23 cellular contexts compared by ENCODE assay signal in genomic region chr12:56753566-56753965, GRCh38. TPM values are rescaled to one million over a fixed set of nuclear protein-coding genes. Genes with fewer than 3 reads are reported as not detected.
DNase-seq lines count a peak whose midpoint lies in the region; ATAC-seq, FAIRE-seq and TF ChIP-seq lines count a peak whose summit lies in the region.
"Had no signal": no experiment of that assay in that cellular context is flagged by ENCODE, and none has a peak within 500 bp of the region (broad histone marks: within the 10 kb centered on the region; RNA-seq: fewer than 3 reads in every experiment).

No MANE protein-coding gene starts in this region.

- POLR2A ChIA-PET in K562 (lab: Yijun Ruan, JAX): interaction anchor here (0.7 to 1.1 kb wide), 4 partner anchors 9 to 235 kb away, joined by 3 to 4 read pairs (median 4); partner anchors contain the start of genes HSD17B6 and NACA

- WGBS in K562 (ENCODE audit: insufficient coverage, low coverage, missing lambda C conversion rate): 55% methylated on average over 1 of the region's 1 CpG

- FAIRE-seq in K562 (lab: Jason Lieb, UNC): peak; percentile 54
- FAIRE-seq: endothelial cell of umbilical vein had no signal

- BruUV-seq in K562 (replicated peaks; lab: Mats Ljungman, UMichigan): TSS peak; percentile 60

- intact Hi-C loops in K562 (cut with micrococcal nuclease) (loop anchor here (2.0 to 5.0 kb wide), 2 partner anchors 65 to 116 kb away; partner anchors contain the start of gene PTGES3), breast epithelium (cut with DNase I; ENCODE audit: low total_unique reads) (loop anchor here (10.0 kb wide), 1 partner anchor 241 kb away; a partner anchor contains a TSS)

- H3K27me3 ChIP-seq in K562 (ENCODE audit: control insufficient read depth in 2 of 2, insufficient read depth in 2 of 2, low read length in 2 of 2) (no peaks in the 10 kb centered on the region), breast epithelium (no peaks in the 10 kb centered on the region)
- H3K27me3 ChIP-seq: tibial nerve had no signal

- H3K9me1 ChIP-seq in K562 (ENCODE audit: control insufficient read depth, insufficient read depth, low read length): no peaks in the 10 kb centered on the region

- peaks cover 32% of the 10 kb centered on the region for H3K79me2 ChIP-seq in K562 (ENCODE audit: control insufficient read depth, insufficient read depth, low read length)

- TF ChIP-seq EP300 in K562 (IDR thresholded peaks at IDR 0.05; ENCODE audit: low read length): peak; percentile 57; the same call in 1 of the 2 replicates

- CTCF ChIA-PET in K562 (lab: Yijun Ruan, JAX; ENCODE audit: low intra/inter-chr PET ratio): no interaction called here

- ATAC-seq in activated naive CD8-positive, alpha-beta T cell treated with anti-CD3 and anti-CD28 coated beads, Interleukin-2, amount 50 U/mL, for 24 hours: no peak
- ATAC-seq in K562: no peak

- TF ChIP-seq CTCF in K562 (IDR thresholded peaks at IDR 0.05 in 2 of 3, conservative IDR thresholded peaks at IDR 0.05 in 1 of 3; ENCODE audit: insufficient read depth in 2 of 3, low read depth in 1 of 3, low read length in 3 of 3) (no peak), progenitor cell of endocrine pancreas (IDR thresholded peaks at IDR 0.05; ENCODE audit: unreplicated experiment) (no peak), breast epithelium (IDR thresholded peaks at IDR 0.05) (no peak)

- DNase-seq in activated naive CD8-positive, alpha-beta T cell treated with anti-CD3 and anti-CD28 coated beads, Interleukin-2, amount 50 U/mL, for 24 hours: no peak
- DNase-seq in OCI-M1 (lab: John Stamatoyannopoulos, UW) (peak; percentile 76), K562 (ENCODE audit: extremely low read depth in 1 of 4, low spot score in 3 of 4) (peak; percentile 63 to 73 (median 71)), progenitor cell of endocrine pancreas (ENCODE audit: low spot score, unreplicated experiment) (no peak), ureter (ENCODE audit: low spot score) (no peak), breast epithelium (ENCODE audit: low spot score in 2 of 2) (no peak), DMS 273 (lab: John Stamatoyannopoulos, UW; ENCODE audit: unreplicated experiment) (no peak)
- DNase-seq: amniotic stem cell; caudate nucleus; dermis blood vessel endothelial cell; head of caudate nucleus; left ventricle myocardium inferior; NCI-H1417; NCI-H2107; NCI-H510A treated with DMSO at 0.1 percent for 48 hours; SK-N-SH; stimulated activated CD4-positive, alpha-beta T cell treated with anti-CD3 and anti-CD28 coated beads, Interleukin-4, amount 100 ng/mL, for 24 hours; WERI-Rb-1 had no signal

- H3K36me3 ChIP-seq in K562 (ENCODE audit: control insufficient read depth, insufficient read depth, low read length): peaks cover 20% of the 10 kb centered on the region
- no peaks in the 10 kb centered on the region for H3K36me3 ChIP-seq in breast epithelium

- H3K4me1 ChIP-seq in K562 (replicated peaks in 1 of 2; ENCODE audit: control insufficient read depth in 2 of 2, insufficient read depth in 2 of 2, low read length in 2 of 2): peaks cover 11 to 16% of the 10 kb centered on the region in 2 experiments; a peak in 4 of 5 replicates
- H3K4me1 ChIP-seq in breast epithelium: no peaks in the 10 kb centered on the region

- no peaks in the 10 kb centered on the region for H4K20me1 ChIP-seq in K562 (replicated peaks; ENCODE audit: control insufficient read depth, insufficient read depth, low read length)

- peak overlapping the region; percentile 52 for H3K4me3 Mint-ChIP-seq in activated naive CD8-positive, alpha-beta T cell
- no peak overlapping the region for H3K4me3 Mint-ChIP-seq in activated naive CD8-positive, alpha-beta T cell treated with anti-CD3 and anti-CD28 coated beads, Interleukin-2, amount 50 U/mL, for 24 hours
- peak overlapping the region; percentile 23 for H3K4me3 Mint-ChIP-seq in progenitor cell of endocrine pancreas (ENCODE audit: low read depth)
- H3K4me3 Mint-ChIP-seq: stimulated activated naive CD8-positive, alpha-beta T cell treated with anti-CD3 and anti-CD28 coated beads, Interleukin-15, Interleukin-2, amounts not matched to agents 100 ng/mL and 50 ng/mL, for 24 hours had no signal

- H3K9me3 ChIP-seq in K562 (replicated peaks; ENCODE audit: control insufficient read depth, insufficient read depth, low read depth, low read length): peaks cover 8% of the 10 kb centered on the region; the same call in 1 of the 2 replicates
- H3K9me3 ChIP-seq in breast epithelium: peaks cover 0 to 3% of the 10 kb centered on the region in 2 donors
- H3K9me3 ChIP-seq: SK-N-SH had no signal

- H3K4me2 ChIP-seq in K562 (ENCODE audit: insufficient read depth, low read length): peak overlapping the region; percentile 9; the same call in 1 of the 2 replicates
- H3K4me2 ChIP-seq: SK-N-SH had no signal

- in situ Hi-C loops in K562 (cut with MboI): loop anchor here (10.0 kb wide), 2 partner anchors 311 to 431 kb away; no protein-coding TSS in a partner anchor

- H3K27ac ChIP-seq in K562 (ENCODE audit: extremely low read depth, low read depth, low read length): peak overlapping the region; percentile 49; the same call in 2 of the 3 replicates
- H3K27ac ChIP-seq in breast epithelium: no peak overlapping the region
- H3K27ac ChIP-seq: left ventricle myocardium inferior, RWPE1, tibial nerve, WERI-Rb-1 had no signal

- peaks cover 23% of the 10 kb centered on the region for H3K4me1 Mint-ChIP-seq in activated naive CD8-positive, alpha-beta T cell (ENCODE audit: low read depth)
- H3K4me1 Mint-ChIP-seq in activated naive CD8-positive, alpha-beta T cell treated with anti-CD3 and anti-CD28 coated beads, Interleukin-2, amount 50 U/mL, for 24 hours: peaks cover 25% of the 10 kb centered on the region
- peaks cover 9% of the 10 kb centered on the region for H3K4me1 Mint-ChIP-seq in progenitor cell of endocrine pancreas (ENCODE audit: low read depth)

- no peak overlapping the region for H3K9ac ChIP-seq in K562 (ENCODE audit: insufficient read depth in 1 of 2, low read depth in 2 of 2, low read length in 2 of 2)
- H3K9ac ChIP-seq: SK-N-SH had no signal

- no peak for TF ChIP-seq POLR2A in K562 (conservative IDR thresholded peaks at IDR 0.05)
- TF ChIP-seq POLR2A in breast epithelium (IDR thresholded peaks at IDR 0.05): no peak

- H3K27ac Mint-ChIP-seq in activated naive CD8-positive, alpha-beta T cell: no peak overlapping the region
- H3K27ac Mint-ChIP-seq in activated naive CD8-positive, alpha-beta T cell treated with anti-CD3 and anti-CD28 coated beads, Interleukin-2, amount 50 U/mL, for 24 hours: no peak overlapping the region
- H3K27ac Mint-ChIP-seq in progenitor cell of endocrine pancreas: no peak overlapping the region
- H3K27ac Mint-ChIP-seq: stimulated activated naive CD8-positive, alpha-beta T cell treated with anti-CD3 and anti-CD28 coated beads, Interleukin-15, Interleukin-2, amounts not matched to agents 100 ng/mL and 50 ng/mL, for 24 hours had no signal

- no peaks in the 10 kb centered on the region for H3K27me3 Mint-ChIP-seq in activated naive CD8-positive, alpha-beta T cell
- H3K27me3 Mint-ChIP-seq in activated naive CD8-positive, alpha-beta T cell treated with anti-CD3 and anti-CD28 coated beads, Interleukin-2, amount 50 U/mL, for 24 hours: no peaks in the 10 kb centered on the region
- H3K27me3 Mint-ChIP-seq in progenitor cell of endocrine pancreas: no peaks in the 10 kb centered on the region
- H3K27me3 Mint-ChIP-seq: stimulated activated naive CD8-positive, alpha-beta T cell treated with anti-CD3 and anti-CD28 coated beads, Interleukin-15, Interleukin-2, amounts not matched to agents 100 ng/mL and 50 ng/mL, for 24 hours had no signal

- H2AFZ ChIP-seq in K562 (ENCODE audit: low read depth, low read length): peak overlapping the region; percentile 27; the same call in 1 of the 2 replicates

- H3K4me3 ChIP-seq in K562 (no peak overlapping the region), breast epithelium (no peak overlapping the region)
- H3K4me3 ChIP-seq: left ventricle myocardium inferior, tibial nerve had no signal

- peaks cover 8% of the 10 kb centered on the region for H3K36me3 Mint-ChIP-seq in activated naive CD8-positive, alpha-beta T cell
- H3K36me3 Mint-ChIP-seq in activated naive CD8-positive, alpha-beta T cell treated with anti-CD3 and anti-CD28 coated beads, Interleukin-2, amount 50 U/mL, for 24 hours (ENCODE audit: low read depth): peaks cover 28% of the 10 kb centered on the region
- peaks cover 4% of the 10 kb centered on the region for H3K36me3 Mint-ChIP-seq in progenitor cell of endocrine pancreas (ENCODE audit: insufficient read depth)

- no peak for TF ChIP-seq RAD21 in K562 (CRISPR knock-in tag; conservative IDR thresholded peaks at IDR 0.05 in 1 of 2, IDR thresholded peaks at IDR 0.05 in 1 of 2)

- peaks cover 1% of the 10 kb centered on the region for H3K9me3 Mint-ChIP-seq in activated naive CD8-positive, alpha-beta T cell (ENCODE audit: low read depth)
- H3K9me3 Mint-ChIP-seq in activated naive CD8-positive, alpha-beta T cell treated with anti-CD3 and anti-CD28 coated beads, Interleukin-2, amount 50 U/mL, for 24 hours: peaks cover 2% of the 10 kb centered on the region
- H3K9me3 Mint-ChIP-seq in progenitor cell of endocrine pancreas (ENCODE audit: low read depth): peaks cover 4% of the 10 kb centered on the region
- H3K9me3 Mint-ChIP-seq: stimulated activated naive CD8-positive, alpha-beta T cell treated with anti-CD3 and anti-CD28 coated beads, Interleukin-15, Interleukin-2, amounts not matched to agents 100 ng/mL and 50 ng/mL, for 24 hours had no signal

RNA-seq across cellular contexts. Expression of gene PRIM1, which starts 1.4 kb away (rescaled TPM):
- 116 and 247 TPM in 2 replicates for total RNA-seq in K562 (2011; cell fraction: chromatin; rRNA removed; ENCODE audit: low replicate concordance)
- total RNA-seq in K562 (2011; cell fraction: nucleolus; rRNA removed): 59.5 and 64.6 TPM in 2 replicates
- 79.8 and 102 TPM in 2 replicates for total RNA-seq in K562 (2011; cell fraction: nucleoplasm; rRNA removed)
- 65.1 and 67.2 TPM in 2 replicates for total RNA-seq in K562 (2014; rRNA removed)
- 149 and 170 TPM in 2 replicates for total RNA-seq in K562 (2014; rRNA removed; fragmentation: Illumina TruSeq; extraction: Trizol)
- total RNA-seq in K562 (2015; rRNA removed; fragmentation: Illumina TruSeq; extraction: Trizol): 119 and 124 TPM in 2 replicates
- 82.2 and 83.9 TPM in 2 replicates for total RNA-seq in K562 (2021)
- 95.7 and 140 TPM in 2 replicates for polyA plus RNA-seq in K562 (2011; rRNA removed)
- 65.5 and 79.1 TPM in 2 replicates for polyA plus RNA-seq in K562 (2011; cell fraction: cytosol; rRNA removed)
- 48.2 and 74.4 TPM in 2 replicates for polyA plus RNA-seq in K562 (2011; cell fraction: nucleus; rRNA removed)
- polyA plus RNA-seq in K562 (2012): 70.3 and 108 TPM in 2 replicates
- 148 and 152 TPM in 2 replicates for polyA plus RNA-seq in K562 (2014; fragmentation: Illumina TruSeq; extraction: Trizol)
- polyA plus RNA-seq in K562 (2014; fragmentation: Nextera tagmentation; extraction: Ambion mirVana): 100 to 1,000 TPM; 175 to 179 TPM
- polyA plus RNA-seq in K562 (2014; rRNA removed): 105 and 109 TPM in 2 replicates
- 172 TPM in 2 replicates for polyA minus RNA-seq in K562 (2011; rRNA and poly(A)+ RNA removed)
- 31.9 and 46.5 TPM in 2 replicates for polyA minus RNA-seq in K562 (2011; cell fraction: cytosol; rRNA and poly(A)+ RNA removed)
- polyA minus RNA-seq in K562 (2011; cell fraction: nucleus; rRNA and poly(A)+ RNA removed): 44.2 and 85.0 TPM in 2 replicates
- total RNA-seq in progenitor cell of endocrine pancreas: 21.2 and 26.6 TPM in 2 replicates
- 4.6 TPM for total RNA-seq in ureter
- 10 to 100 TPM in 1 of 3 donors, 1 to 10 TPM in 2; 7.9 to 13.0 (median 8.3) TPM for total RNA-seq in breast epithelium

RNA-seq across cellular contexts. Expression of gene HSD17B6, which starts 9.6 kb away (rescaled TPM):
- total RNA-seq in K562 (2011; cell fraction: chromatin; rRNA removed; ENCODE audit: low replicate concordance): 0.72 and 1.5 TPM in 2 replicates
- 0.66 and 0.83 TPM in 2 replicates for total RNA-seq in K562 (2011; cell fraction: nucleolus; rRNA removed)
- 3.8 and 4.6 TPM in 2 replicates for total RNA-seq in K562 (2011; cell fraction: nucleoplasm; rRNA removed)
- total RNA-seq in K562 (2014; rRNA removed): 0.94 and 1.1 TPM in 2 replicates
- 0.99 and 1.1 TPM in 2 replicates for total RNA-seq in K562 (2014; rRNA removed; fragmentation: Illumina TruSeq; extraction: Trizol)
- 0.47 and 1.1 TPM in 2 replicates for total RNA-seq in K562 (2015; rRNA removed; fragmentation: Illumina TruSeq; extraction: Trizol)
- total RNA-seq in K562 (2021): 0.85 and 1.3 TPM in 2 replicates
- polyA plus RNA-seq in K562 (2011; rRNA removed): 1.4 and 1.7 TPM in 2 replicates
- 0.25 and 0.47 TPM in 2 replicates for polyA plus RNA-seq in K562 (2011; cell fraction: cytosol; rRNA removed)
- 0.29 and 0.53 TPM in 2 replicates for polyA plus RNA-seq in K562 (2011; cell fraction: nucleus; rRNA removed)
- polyA plus RNA-seq in K562 (2012): 0.66 and 1.1 TPM in 2 replicates
- polyA plus RNA-seq in K562 (2014; fragmentation: Illumina TruSeq; extraction: Trizol): 0.64 and 0.83 TPM in 2 replicates
- under 1 TPM; 0.53 to 0.94 TPM for polyA plus RNA-seq in K562 (2014; fragmentation: Nextera tagmentation; extraction: Ambion mirVana)
- 0.40 and 0.84 TPM in 2 replicates for polyA plus RNA-seq in K562 (2014; rRNA removed)
- polyA minus RNA-seq in K562 (2011; rRNA and poly(A)+ RNA removed): 0.53 and 1.1 TPM in 2 replicates
- polyA minus RNA-seq in K562 (2011; cell fraction: cytosol; rRNA and poly(A)+ RNA removed): not detected in 2 replicates
- not detected in 2 replicates for polyA minus RNA-seq in K562 (2011; cell fraction: nucleus; rRNA and poly(A)+ RNA removed)
- total RNA-seq in progenitor cell of endocrine pancreas: 0.60 and 0.71 TPM in 2 replicates
- total RNA-seq in ureter: 1.1 TPM
- total RNA-seq in breast epithelium: 1 to 10 TPM in 1 of 3 donors, under 1 TPM in 2; 0.16 to 3.8 (median 0.98) TPM
- total RNA-seq: dermis blood vessel endothelial cell, endothelial cell of umbilical vein, left ventricle myocardium inferior had no signal

RNA-seq across cellular contexts. Expression of gene NACA, which starts 28.5 kb away (rescaled TPM):
- total RNA-seq in K562 (2011; cell fraction: chromatin; rRNA removed; ENCODE audit: low replicate concordance): 132 and 260 TPM in 2 replicates
- 93.4 and 98.8 TPM in 2 replicates for total RNA-seq in K562 (2011; cell fraction: nucleolus; rRNA removed)
- total RNA-seq in K562 (2011; cell fraction: nucleoplasm; rRNA removed): 176 and 303 TPM in 2 replicates
- 1,508 and 1,729 TPM in 2 replicates for total RNA-seq in K562 (2014; rRNA removed)
- 2,249 and 2,401 TPM in 2 replicates for total RNA-seq in K562 (2014; rRNA removed; fragmentation: Illumina TruSeq; extraction: Trizol)
- 2,051 and 2,139 TPM in 2 replicates for total RNA-seq in K562 (2015; rRNA removed; fragmentation: Illumina TruSeq; extraction: Trizol)
- 1,030 and 1,135 TPM in 2 replicates for total RNA-seq in K562 (2021)
- polyA plus RNA-seq in K562 (2011; rRNA removed): 1,225 and 1,538 TPM in 2 replicates
- polyA plus RNA-seq in K562 (2011; cell fraction: cytosol; rRNA removed): 364 and 765 TPM in 2 replicates
- 212 and 417 TPM in 2 replicates for polyA plus RNA-seq in K562 (2011; cell fraction: nucleus; rRNA removed)
- polyA plus RNA-seq in K562 (2012): 1,935 and 2,376 TPM in 2 replicates
- polyA plus RNA-seq in K562 (2014; fragmentation: Illumina TruSeq; extraction: Trizol): 1,591 and 1,645 TPM in 2 replicates
- polyA plus RNA-seq in K562 (2014; fragmentation: Nextera tagmentation; extraction: Ambion mirVana): 1,000 to 10,000 TPM; 2,280 to 2,416 TPM
- 1,506 and 1,626 TPM in 2 replicates for polyA plus RNA-seq in K562 (2014; rRNA removed)
- 1,074 and 1,137 TPM in 2 replicates for polyA minus RNA-seq in K562 (2011; rRNA and poly(A)+ RNA removed)
- polyA minus RNA-seq in K562 (2011; cell fraction: cytosol; rRNA and poly(A)+ RNA removed): 239 and 257 TPM in 2 replicates
- polyA minus RNA-seq in K562 (2011; cell fraction: nucleus; rRNA and poly(A)+ RNA removed): 60.7 and 154 TPM in 2 replicates
- 811 and 841 TPM in 2 replicates for total RNA-seq in progenitor cell of endocrine pancreas
- total RNA-seq in ureter: 1,021 TPM
- total RNA-seq in breast epithelium: 1,000 to 10,000 TPM; 1,363 to 1,488 (median 1,386) TPM

Comparison
In these comparisons a context has a peak if more than half of its experiments do, and no peak if none do; other contexts are left out.
1. DNase-seq: peak in OCI-M1 (single experiment) and K562 (4 of 4); none in activated naive CD8-positive, alpha-beta T cell treated with anti-CD3 and anti-CD28 coated beads, Interleukin-2, amount 50 U/mL, for 24 hours (single experiment), progenitor cell of endocrine pancreas (single experiment), ureter (single experiment), breast epithelium (0 of 2) and DMS 273 (single experiment).